Comparison of ENCODE assay signal across 4 cellular contexts in the genomic region with DNA sequence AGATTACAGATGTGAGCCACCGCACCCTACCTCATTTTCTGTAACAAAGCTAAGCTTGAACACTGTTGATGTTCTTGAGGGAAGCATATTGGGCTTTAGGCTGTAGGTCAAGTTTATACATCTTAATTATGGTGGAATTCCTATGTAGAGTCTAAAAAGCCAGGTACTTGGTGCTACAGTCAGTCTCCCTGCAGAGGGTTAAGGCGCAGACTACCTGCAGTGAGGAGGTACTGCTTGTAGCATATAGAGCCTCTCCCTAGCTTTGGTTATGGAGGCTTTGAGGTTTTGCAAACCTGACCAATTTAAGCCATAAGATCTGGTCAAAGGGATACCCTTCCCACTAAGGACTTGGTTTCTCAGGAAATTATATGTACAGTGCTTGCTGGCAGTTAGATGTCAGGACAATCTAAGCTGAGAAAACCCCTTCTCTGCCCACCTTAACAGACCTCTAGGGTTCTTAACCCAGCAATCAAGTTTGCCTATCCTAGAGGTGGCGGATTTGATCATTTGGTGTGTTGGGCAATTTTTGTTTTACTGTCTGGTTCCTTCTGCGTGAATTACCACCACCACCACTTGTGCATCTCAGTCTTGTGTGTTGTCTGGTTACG.
TF ChIP-seq lines count a peak whose summit lies in the region.

No MANE protein-coding gene starts in this region.

TF ChIP-seq in SK-N-SH, 30 proteins besides CTCF, POLR2A, EP300 and RAD21:
- TF ChIP-seq POLR2AphosphoS5 (IDR thresholded peaks at IDR 0.05; ENCODE audit: low read depth, low read length) (peak; percentile 37; the same call in 1 of the 2 replicates), SMC3 (IDR thresholded peaks at IDR 0.05; ENCODE audit: low read depth, low read length) (no peak)

TF ChIP-seq in SK-N-SH treated with all-trans-retinoic acid at 6 μM for 48 hours, 23 proteins besides CTCF, POLR2A, EP300 and RAD21 (continues in another document):
- TF ChIP-seq ZNF565 (CRISPR knock-in tag; conservative IDR thresholded peaks at IDR 0.05; ENCODE audit: low read depth) (no peak), GLIS3 (CRISPR knock-in tag; IDR thresholded peaks at IDR 0.05) (no peak), CSRNP3 (CRISPR knock-in tag; IDR thresholded peaks at IDR 0.05) (no peak), TOX (CRISPR knock-in tag; IDR thresholded peaks at IDR 0.05; ENCODE audit: borderline replicate concordance) (no peak), ZC3H10 (CRISPR knock-in tag; IDR thresholded peaks at IDR 0.05) (no peak), ZNF8 (CRISPR knock-in tag; IDR thresholded peaks at IDR 0.05) (no peak), TSHZ2 (CRISPR knock-in tag; IDR thresholded peaks at IDR 0.05) (no peak), BACH2 (CRISPR knock-in tag; IDR thresholded peaks at IDR 0.05; ENCODE audit: borderline replicate concordance) (no peak), CSDC2 (CRISPR knock-in tag; IDR thresholded peaks at IDR 0.05) (no peak), TCF4 (CRISPR knock-in tag; IDR thresholded peaks at IDR 0.05; ENCODE audit: borderline replicate concordance) (no peak), ZFP3 (CRISPR knock-in tag; IDR thresholded peaks at IDR 0.05) (no peak), OSR1 (CRISPR knock-in tag; IDR thresholded peaks at IDR 0.05) (no peak)
- TF ChIP-seq, protein P1, sequence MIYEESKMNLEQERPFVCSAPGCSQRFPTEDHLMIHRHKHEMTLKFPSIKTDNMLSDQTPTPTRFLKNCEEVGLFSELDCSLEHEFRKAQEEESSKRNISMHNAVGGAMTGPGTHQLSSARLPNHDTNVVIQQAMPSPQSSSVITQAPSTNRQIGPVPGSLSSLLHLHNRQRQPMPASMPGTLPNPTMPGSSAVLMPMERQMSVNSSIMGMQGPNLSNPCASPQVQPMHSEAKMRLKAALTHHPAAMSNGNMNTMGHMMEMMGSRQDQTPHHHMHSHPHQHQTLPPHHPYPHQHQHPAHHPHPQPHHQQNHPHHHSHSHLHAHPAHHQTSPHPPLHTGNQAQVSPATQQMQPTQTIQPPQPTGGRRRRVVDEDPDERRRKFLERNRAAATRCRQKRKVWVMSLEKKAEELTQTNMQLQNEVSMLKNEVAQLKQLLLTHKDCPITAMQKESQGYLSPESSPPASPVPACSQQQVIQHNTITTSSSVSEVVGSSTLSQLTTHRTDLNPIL (CRISPR knock-in tag; IDR thresholded peaks at IDR 0.05; ENCODE audit: low read depth), result no peak

TF ChIP-seq in IMR-90, 13 proteins besides CTCF, POLR2A, EP300 and RAD21:
- TF ChIP-seq FOS (IDR thresholded peaks at IDR 0.05; ENCODE audit: low read depth, low read length), result no peak
- TF ChIP-seq RFX5 (IDR thresholded peaks at IDR 0.05; ENCODE audit: low read depth, low read length), result no peak
- no peak for TF ChIP-seq USF2 (IDR thresholded peaks at IDR 0.05; ENCODE audit: low read depth, low read length)
- no peak for TF ChIP-seq MXI1 (IDR thresholded peaks at IDR 0.05; ENCODE audit: borderline replicate concordance, low read depth, low read length)
- no peak for TF ChIP-seq NFE2L2 (IDR thresholded peaks at IDR 0.05; ENCODE audit: low read depth, low read length)
- no peak for TF ChIP-seq SMC3 (IDR thresholded peaks at IDR 0.05; ENCODE audit: low read depth, low read length)
- no peak for TF ChIP-seq CEBPB (IDR thresholded peaks at IDR 0.05; ENCODE audit: low read depth, low read length)
- no peak for TF ChIP-seq CHD1 (IDR thresholded peaks at IDR 0.05; ENCODE audit: low read depth, low read length)
- no peak for TF ChIP-seq MAFK (IDR thresholded peaks at IDR 0.05; ENCODE audit: low read depth, low read length)
- TF ChIP-seq ELK1 (IDR thresholded peaks at IDR 0.05; ENCODE audit: borderline replicate concordance, low read depth, low read length), result no peak
- TF ChIP-seq MAZ (IDR thresholded peaks at IDR 0.05; ENCODE audit: borderline replicate concordance, low read depth, low read length), result no peak
- no peak for TF ChIP-seq RCOR1 (IDR thresholded peaks at IDR 0.05; ENCODE audit: insufficient replicate concordance, low read length)
- no peak for TF ChIP-seq BHLHE40 (IDR thresholded peaks at IDR 0.05; ENCODE audit: low read depth, low read length)

TF ChIP-seq in K562, 482 proteins besides CTCF, POLR2A, EP300 and RAD21:
- TF ChIP-seq ZNF583 (CRISPR knock-in tag; IDR thresholded peaks at IDR 0.05) (no peak), ZNF224 (CRISPR knock-in tag; IDR thresholded peaks at IDR 0.05) (0 out of 2 replicates have a peak, but pooled peaks have one; percentile 61), POLR2AphosphoS2 (IDR thresholded peaks at IDR 0.05; ENCODE audit: low read length) (peak; percentile 82), MCM2 (IDR thresholded peaks at IDR 0.05; ENCODE audit: low read depth) (no peak), POLR2B (IDR thresholded peaks at IDR 0.05; ENCODE audit: low read depth, partially characterized antibody) (peak; percentile 24), POLR2G (IDR thresholded peaks at IDR 0.05; ENCODE audit: low read depth, low read length) (peak; percentile 25; the same call in 1 of the 2 replicates), ZNF23 (CRISPR knock-in tag; IDR thresholded peaks at IDR 0.05) (no peak), CBX2 (IDR thresholded peaks at IDR 0.05; ENCODE audit: insufficient read depth, low read length, poor library complexity, severe bottlenecking) (no peak), SUPT5H (IDR thresholded peaks at IDR 0.05) (peak; percentile 61; the same call in 1 of the 2 replicates), ZBTB33 (CRISPR knock-in tag; IDR thresholded peaks at IDR 0.05) (peak; percentile 37), POLR2AphosphoS5 (IDR thresholded peaks at IDR 0.05; ENCODE audit: control insufficient read depth, insufficient read depth, low read depth, low read length) (0 out of 2 replicates have a peak, but pooled peaks have one; percentile 52)
TF ChIP-seq in K562: peak in this region for 7.
